25 cellular contexts compared by ENCODE assay signal in the genomic region with DNA sequence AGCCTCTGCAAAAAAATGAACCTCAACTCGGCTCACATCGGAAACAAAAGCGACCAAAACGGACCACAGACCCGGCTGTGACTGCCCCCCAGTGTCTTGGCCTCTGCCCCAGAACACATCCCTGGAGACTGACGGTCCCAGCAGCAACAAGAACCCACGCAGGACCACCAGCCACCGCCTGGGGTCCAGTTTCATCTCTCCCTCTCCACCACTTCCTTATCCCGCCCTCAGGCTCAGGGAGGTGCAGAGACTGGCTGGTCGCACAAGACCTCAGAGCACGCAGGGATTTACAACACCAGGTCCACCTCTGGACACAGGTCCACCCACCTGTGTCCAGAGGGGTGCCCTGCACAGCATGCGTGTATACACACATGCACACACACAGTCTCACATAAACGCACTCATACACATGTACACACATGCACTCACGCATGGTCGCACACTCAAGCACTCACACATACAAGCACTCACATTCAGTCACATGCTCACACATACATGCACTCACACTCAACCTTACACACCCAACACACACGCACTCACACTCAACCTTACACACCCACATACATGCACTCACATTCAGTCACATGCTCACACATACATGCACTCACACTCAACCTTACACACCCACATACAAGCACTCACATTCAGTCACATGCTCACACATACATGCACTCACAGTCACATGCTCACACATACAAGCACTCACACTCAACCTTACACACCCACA. TPM values are rescaled to one million over a fixed set of nuclear protein-coding genes. Genes with fewer than 3 reads are reported as not detected.
A peak's percentile ranks its signal among the peaks of the same experiment; 100 is the strongest.
DNase-seq lines count a peak whose midpoint lies in the region; ATAC-seq, FAIRE-seq and TF ChIP-seq lines count a peak whose summit lies in the region.
"Had no signal": no experiment of that assay in that cellular context is flagged by ENCODE, and none has a peak within 500 bp of the region (broad histone marks: within the 10 kb centered on the region; RNA-seq: fewer than 3 reads in every experiment).

No MANE protein-coding gene starts in this region.

- ATAC-seq in GM18907 (IDR thresholded peaks at IDR 0.05; ENCODE audit: unreplicated experiment) = no peak
- ATAC-seq: HCT116, PC-3 had no signal

- intact Hi-C loops in posterior vena cava (cut with DNase I) = loop anchor here in 1 of 2 donors (5.0 kb wide), 1 partner anchor 1635 kb away; no protein-coding TSS in a partner anchor

- 91% methylated on average over 16 of the region's 16 CpGs for WGBS in hepatocyte (ENCODE audit: low lambda C conversion rate, missing lambda C conversion rate)

- H3K27me3 ChIP-seq in BLaER1 treated with 17β-estradiol and CSF1 and Interleukin-3, amounts not matched to agents 10 nM and 100 nM = peaks cover 0 to 37% (median 7%) of the 10 kb centered on the region in 11 experiments; a peak in 10 of 22 replicates
- no peaks in the 10 kb centered on the region for H3K27me3 ChIP-seq in hepatocyte

- H3K4me2 ChIP-seq in BLaER1 treated with 17β-estradiol and CSF1 and Interleukin-3, amounts not matched to agents 10 nM and 100 nM = peak overlapping the region in 9 of 11 experiments; percentile 11 to 76 (median 61); a peak in 17 of 22 replicates
- no peak overlapping the region for H3K4me2 ChIP-seq in hepatocyte

- TF ChIP-seq CTCF in hepatocyte (IDR thresholded peaks at IDR 0.05; ENCODE audit: poor library complexity) = no peak

- peaks cover 0 to 26% (median 18%) of the 10 kb centered on the region in 11 experiments; a peak in 16 of 22 replicates for H3K9me3 ChIP-seq in BLaER1 treated with 17β-estradiol and CSF1 and Interleukin-3, amounts not matched to agents 10 nM and 100 nM (replicated peaks in 1 of 11)
- no peaks in the 10 kb centered on the region for H3K9me3 ChIP-seq in hepatocyte (ENCODE audit: low read depth)

- H3K9ac ChIP-seq in BLaER1 treated with 17β-estradiol and CSF1 and Interleukin-3, amounts not matched to agents 10 nM and 100 nM = 0 out of 22 replicates have a peak overlapping the region, but pooled peaks of 1 of the 11 experiments have one; percentile 2

- H3K27ac ChIP-seq in BLaER1 treated with 17β-estradiol and CSF1 and Interleukin-3, amounts not matched to agents 10 nM and 100 nM = no peak overlapping the region
- no peak overlapping the region for H3K27ac ChIP-seq in hepatocyte

- no peak overlapping the region for H2AFZ ChIP-seq in hepatocyte

- H3K79me2 ChIP-seq in hepatocyte = no peaks in the 10 kb centered on the region

- in situ Hi-C loops in G401 (cut with HindIII; ENCODE audit: low sequenced_read_pairs) = no loop called here

- H3K4me3 ChIP-seq in BLaER1 treated with 17β-estradiol and CSF1 and Interleukin-3, amounts not matched to agents 10 nM and 100 nM = no peak overlapping the region
- no peak overlapping the region for H3K4me3 ChIP-seq in hepatocyte

- peak; percentile 92 for FAIRE-seq in HTR-8/SVneo (lab: Jason Lieb, UNC)

- no peaks in the 10 kb centered on the region for H3K9me2 ChIP-seq in hepatocyte (replicated peaks; ENCODE audit: insufficient read depth)

- no peaks in the 10 kb centered on the region for H3K36me3 ChIP-seq in BLaER1 treated with 17β-estradiol and CSF1 and Interleukin-3, amounts not matched to agents 10 nM and 100 nM
- no peaks in the 10 kb centered on the region for H3K36me3 ChIP-seq in hepatocyte (replicated peaks; ENCODE audit: insufficient read depth, low read depth)

- H4K20me1 ChIP-seq in BLaER1 treated with 17β-estradiol and CSF1 and Interleukin-3, amounts not matched to agents 10 nM and 100 nM = no peaks in the 10 kb centered on the region; a peak in 1 of 22 replicates
- no peaks in the 10 kb centered on the region for H4K20me1 ChIP-seq in hepatocyte (ENCODE audit: insufficient read depth, poor library complexity, severe bottlenecking)

- peaks cover 12 to 57% (median 46%) of the 10 kb centered on the region in 10 experiments for H3K4me1 ChIP-seq in BLaER1 treated with 17β-estradiol and CSF1 and Interleukin-3, amounts not matched to agents 10 nM and 100 nM
- H3K4me1 ChIP-seq in hepatocyte (ENCODE audit: insufficient read depth) = no peaks in the 10 kb centered on the region

- DNase-seq in HTR-8/SVneo (ENCODE audit: insufficient read length, low spot score) = no peak
- DNase-seq in hepatocyte (ENCODE audit: low spot score) = peak; percentile 1
- peak; percentile 14 for DNase-seq in posterior vena cava (ENCODE audit: low spot score)
- DNase-seq in G401 (ENCODE audit: low spot score) = no peak
- no peak for DNase-seq in SIG-M5 (lab: John Stamatoyannopoulos, UW)
- DNase-seq: Calu3; CD8-positive, alpha-beta memory T cell; DMS79 treated with DMSO at 0.1 percent for 48 hours; GOT3; KBM-7; MV-4-11; NCI-H1105; NCI-H146; NCI-H1930; NCI-H2107; NCI-H524; NCI-H748 treated with DMSO at 0.1 percent for 48 hours; PC-3 had no signal

RNA-seq across cellular contexts. Expression of gene TMEM52, which starts 18.6 kb away (rescaled TPM):
- 3.6 and 5.8 TPM in 2 replicates for total RNA-seq in hepatocyte
- polyA plus RNA-seq in hepatocyte = 5.3 and 5.8 TPM in 2 replicates
- total RNA-seq in posterior vena cava = not detected
- total RNA-seq in G401 (2014; rRNA removed; shearing (Covaris generic)) = 5.3 and 13.7 TPM in 2 replicates
- total RNA-seq: SK-MEL-5; T-helper 1 cell treated with Interleukin-12 subunit alpha and Interleukin-12 subunit beta and Interleukin-4 antibody, amounts not matched to agents 30 ng/mL and 1 ng/mL, for 36 hours had no signal
- polyA plus RNA-seq: CD14-positive monocyte had no signal

RNA-seq across cellular contexts. Expression of gene CALML6, which starts 22.7 kb away (rescaled TPM):
- 0.53 TPM in 1 of 2 replicates, not detected in the other for total RNA-seq in hepatocyte
- 0.33 and 1.3 TPM in 2 replicates for polyA plus RNA-seq in hepatocyte
- total RNA-seq in posterior vena cava = under 1 TPM in 1 of 2 donors, not detected in 1; 0.37 TPM
- total RNA-seq in G401 (2014; rRNA removed; shearing (Covaris generic)) = not detected in 2 replicates
- total RNA-seq: HT-29; T-helper 1 cell treated with Interleukin-12 subunit alpha and Interleukin-12 subunit beta and Interleukin-4 antibody, amounts not matched to agents 30 ng/mL and 1 ng/mL, for 36 hours had no signal
- polyA plus RNA-seq: CD14-positive monocyte; CD8-positive, alpha-beta memory T cell had no signal

RNA-seq across cellular contexts. Expression of gene GNB1, which starts 46.8 kb away (rescaled TPM):
- total RNA-seq in hepatocyte (134 and 155 TPM in 2 replicates), posterior vena cava (100 to 1,000 TPM; 318 to 379 TPM)
- polyA plus RNA-seq in hepatocyte = 154 and 175 TPM in 2 replicates
- 306 and 351 TPM in 2 replicates for total RNA-seq in G401 (2014; rRNA removed; shearing (Covaris generic))

Comparison
In these comparisons a context has a peak if more than half of its experiments do, and no peak if none do; other contexts are left out.
1. DNase-seq: peak in hepatocyte (single experiment) and posterior vena cava (single experiment); none in HTR-8/SVneo (single experiment), G401 (single experiment) and SIG-M5 (single experiment).